Comparison of ENCODE assay signal across 8 cellular contexts in genomic region chr6:28251648-28252506, GRCh38. TPM values are rescaled to one million over a fixed set of nuclear protein-coding genes. Genes with fewer than 3 reads are reported as not detected.
DNase-seq lines count a peak whose midpoint lies in the region; ATAC-seq and TF ChIP-seq lines count a peak whose summit lies in the region.

ZKSCAN4 (minus strand) TSS chr6:28252269; CDS start chr6:28251980, 289 bp downstream.

- intact Hi-C loops in activated CD4-positive, alpha-beta T cell treated with anti-CD3 and anti-CD28 coated beads, Interleukin-2, amount 10 ng/mL, durations not matched to agents 24 days and 14 days (cut with micrococcal nuclease) = loop anchor here (1.0 to 5.0 kb wide), 5 partner anchors 15 to 130 kb away; partner anchors contain the start of genes PGBD1, ZKSCAN8, ZSCAN16 and ZSCAN26
- intact Hi-C loops in left lung (cut with DNase I) = no loop called here

- in situ Hi-C loops in GM18951 (cut with MboI; ENCODE audit: low sequenced_read_pairs, unreplicated experiment) = no loop called here

- H3K27ac Mint-ChIP-seq in activated CD4-positive, alpha-beta T cell treated with anti-CD3 and anti-CD28 coated beads, Interleukin-2, amount 10 ng/mL, durations not matched to agents 24 days and 14 days = peak within 1 kb of the TSS; percentile 89

- DNase-seq in AG08395 (ENCODE audit: low spot score) (peak; percentile 92), NCI-H524 treated with DMSO at 0.1 percent for 48 hours (lab: John Stamatoyannopoulos, UW) (peak; percentile 79), dermis blood vessel endothelial cell (peak; percentile 89), left lung (peak; percentile 78 to 84)
- DNase-seq in activated CD4-positive, alpha-beta T cell treated with anti-CD3 and anti-CD28 coated beads, Interleukin-2, amount 10 ng/mL, durations not matched to agents 24 days and 14 days = peak; percentile 95
- peak; percentile 72 for DNase-seq in stimulated activated CD4-positive, alpha-beta T cell treated with anti-CD3 and anti-CD28 coated beads, Interleukin-2, amount 100 ng/mL, for 4 hours (ENCODE audit: low read depth)

- peak within 1 kb of the TSS; percentile 97 for H3K4me3 Mint-ChIP-seq in activated CD4-positive, alpha-beta T cell treated with anti-CD3 and anti-CD28 coated beads, Interleukin-2, amount 10 ng/mL, durations not matched to agents 24 days and 14 days

- TF ChIP-seq CTCF in left lung (IDR thresholded peaks at IDR 0.05) = no peak

- H3K36me3 ChIP-seq in left lung = peaks cover 0 to 24% of the 10 kb centered on the region in 2 donors

- ATAC-seq in HG03439 (IDR thresholded peaks at IDR 0.05; ENCODE audit: unreplicated experiment) (peak; percentile 76), left lung (peak; percentile 99)

- H3K4me3 ChIP-seq in left lung = peak within 1 kb of the TSS; percentile 88 to 90

- no peaks in the 10 kb centered on the region for H3K9me3 ChIP-seq in left lung

- no peaks in the 10 kb centered on the region for H3K27me3 Mint-ChIP-seq in activated CD4-positive, alpha-beta T cell treated with anti-CD3 and anti-CD28 coated beads, Interleukin-2, amount 10 ng/mL, durations not matched to agents 24 days and 14 days

- TF ChIP-seq POLR2A in GM18951 (IDR thresholded peaks at IDR 0.05; ENCODE audit: extremely low read depth, insufficient read depth, insufficient read length) = peak; percentile 52

- peaks cover 5% of the 10 kb centered on the region for H3K9me3 Mint-ChIP-seq in activated CD4-positive, alpha-beta T cell treated with anti-CD3 and anti-CD28 coated beads, Interleukin-2, amount 10 ng/mL, durations not matched to agents 24 days and 14 days

- H3K4me1 ChIP-seq in left lung = peaks cover 16 to 30% of the 10 kb centered on the region in 2 donors

- H3K27me3 ChIP-seq in left lung = no peaks in the 10 kb centered on the region

- H3K4me1 Mint-ChIP-seq in activated CD4-positive, alpha-beta T cell treated with anti-CD3 and anti-CD28 coated beads, Interleukin-2, amount 10 ng/mL, durations not matched to agents 24 days and 14 days = peaks cover 19% of the 10 kb centered on the region

- H3K36me3 Mint-ChIP-seq in activated CD4-positive, alpha-beta T cell treated with anti-CD3 and anti-CD28 coated beads, Interleukin-2, amount 10 ng/mL, durations not matched to agents 24 days and 14 days (ENCODE audit: low read depth) = peaks cover 23% of the 10 kb centered on the region

- peak within 1 kb of the TSS; percentile 34 to 75 for H3K27ac ChIP-seq in left lung

RNA-seq across cellular contexts. Expression of gene ZKSCAN4, which starts in this region (rescaled TPM):
- total RNA-seq in activated CD4-positive, alpha-beta T cell treated with anti-CD3 and anti-CD28 coated beads, Interleukin-2, amount 10 ng/mL, durations not matched to agents 24 days and 14 days = 3.8 and 4.9 TPM in 2 replicates
- total RNA-seq in dermis blood vessel endothelial cell = 5.2 and 7.7 TPM in 2 replicates
- 1 to 10 TPM; 4.9 to 5.4 TPM for total RNA-seq in left lung

Comparison
In these comparisons a context has a peak if more than half of its experiments do, and no peak if none do; other contexts are left out.
1. Peak in every context shown above with its lines: DNase-seq, ATAC-seq, H3K4me3 ChIP-seq and H3K27ac ChIP-seq.